Comparison of ENCODE assay signal across 1 cellular context in the genomic region with DNA sequence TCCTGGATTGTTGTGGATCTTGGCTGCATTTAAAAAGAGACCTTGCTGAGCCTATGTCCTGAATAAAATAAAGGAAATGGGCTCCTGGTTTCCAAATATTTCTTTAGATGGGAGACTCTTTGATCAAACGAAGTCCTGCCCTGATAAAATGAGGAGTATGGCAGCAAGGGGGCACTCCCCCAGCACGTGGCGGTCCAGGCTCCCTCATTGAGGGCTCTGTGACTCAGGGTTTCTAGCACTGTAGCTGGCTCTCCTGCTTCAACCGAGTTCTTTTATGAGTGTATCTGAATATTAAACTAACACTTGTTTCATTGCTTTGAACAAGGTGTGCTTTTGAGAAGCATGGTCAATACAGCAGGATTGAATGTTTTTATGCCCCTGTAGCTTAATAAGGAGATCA.
TF ChIP-seq lines count a peak whose summit lies in the region.

No MANE protein-coding gene starts in this region.

TF ChIP-seq in A549, 52 proteins besides CTCF, POLR2A, EP300 and RAD21 (continued from another document):
- no peak for TF ChIP-seq HMGXB4 (CRISPR knock-in tag; IDR thresholded peaks at IDR 0.05; ENCODE audit: borderline replicate concordance)
- TF ChIP-seq RNF2 (IDR thresholded peaks at IDR 0.05; ENCODE audit: borderline replicate concordance, low read depth): no peak
- TF ChIP-seq KDM1A (IDR thresholded peaks at IDR 0.05; ENCODE audit: low read depth): no peak
- no peak for TF ChIP-seq FOSL2 (IDR thresholded peaks at IDR 0.05)
- no peak for TF ChIP-seq FOSL2 (CRISPR knock-in tag; IDR thresholded peaks at IDR 0.05)
- TF ChIP-seq PBX3 (IDR thresholded peaks at IDR 0.05): no peak
- no peak for TF ChIP-seq HOXB13 (CRISPR knock-in tag; IDR thresholded peaks at IDR 0.05; ENCODE audit: low read depth)
- TF ChIP-seq CEBPB (IDR thresholded peaks at IDR 0.05): no peak
- no peak for TF ChIP-seq POLR2AphosphoS2 (conservative IDR thresholded peaks at IDR 0.05; ENCODE audit: low read length)
- no peak for TF ChIP-seq MAFK (IDR thresholded peaks at IDR 0.05; ENCODE audit: partially characterized antibody)
- no peak for TF ChIP-seq NPAS2 (CRISPR knock-in tag; IDR thresholded peaks at IDR 0.05; ENCODE audit: borderline replicate concordance)
- TF ChIP-seq MYC (IDR thresholded peaks at IDR 0.05; ENCODE audit: borderline replicate concordance, low read length): no peak
- TF ChIP-seq GATA3 (IDR thresholded peaks at IDR 0.05; ENCODE audit: borderline replicate concordance): no peak
- TF ChIP-seq CHD4 (IDR thresholded peaks at IDR 0.05; ENCODE audit: borderline replicate concordance): no peak
- TF ChIP-seq ELK1 (IDR thresholded peaks at IDR 0.05; ENCODE audit: low read depth, low read length): no peak
- TF ChIP-seq NR3C1 (IDR thresholded peaks at IDR 0.05): no peak
- TF ChIP-seq JUNB (IDR thresholded peaks at IDR 0.05): no peak
- no peak for TF ChIP-seq PHF8 (IDR thresholded peaks at IDR 0.05; ENCODE audit: borderline replicate concordance, low read depth)
